In the genomic region with DNA sequence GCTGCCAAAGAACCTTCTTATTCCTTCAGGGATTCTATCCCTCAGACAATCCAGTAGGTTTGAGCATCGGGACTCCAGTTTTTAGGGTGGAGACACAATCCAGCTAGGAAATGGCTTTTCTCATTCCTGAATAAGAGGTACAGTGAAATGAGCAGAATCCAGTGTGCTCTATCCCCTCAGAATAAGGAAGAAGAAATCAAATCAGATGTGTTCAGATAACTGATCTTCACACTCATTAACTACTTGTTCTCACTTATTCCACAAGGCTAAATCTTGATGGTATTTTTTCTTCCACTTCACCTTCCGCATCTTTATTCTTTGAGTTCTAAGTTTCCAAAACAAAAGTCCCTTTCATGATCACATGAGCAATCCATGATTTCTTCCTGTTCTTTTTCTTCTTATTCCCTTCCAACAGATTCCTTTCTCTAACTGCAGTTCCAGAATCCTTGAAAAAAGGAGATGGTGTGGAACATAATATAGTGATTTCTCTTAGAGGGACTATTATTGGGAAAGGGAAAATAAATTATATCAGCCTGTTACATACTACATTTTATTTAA, we compare ENCODE assay signal across 8 cellular contexts. TPM values are rescaled to one million over a fixed set of nuclear protein-coding genes. Genes with fewer than 3 reads are reported as not detected.
DNase-seq lines count a peak whose midpoint lies in the region; ATAC-seq and TF ChIP-seq lines count a peak whose summit lies in the region.

No MANE protein-coding gene starts in this region.

- H3K9ac ChIP-seq in neural progenitor cell: peak overlapping the region; percentile 24

- no peaks in the 10 kb centered on the region for H3K9me3 Mint-ChIP-seq in CD4-positive, CD25-positive, alpha-beta regulatory T cell
- H3K9me3 Mint-ChIP-seq in neural progenitor cell: no peaks in the 10 kb centered on the region

- no peak for ATAC-seq in CD4-positive, CD25-positive, alpha-beta regulatory T cell (ENCODE audit: low read depth in 2 of 2)
- no peak for ATAC-seq in GM21367 (IDR thresholded peaks at IDR 0.05; ENCODE audit: unreplicated experiment)
- no peak for ATAC-seq in HG03039 (IDR thresholded peaks at IDR 0.05; ENCODE audit: unreplicated experiment)

- H3K4me3 Mint-ChIP-seq in CD4-positive, CD25-positive, alpha-beta regulatory T cell: peak overlapping the region in 2 of 4 donors; percentile 47 to 56
- H3K4me3 Mint-ChIP-seq in neural progenitor cell: peak overlapping the region; percentile 25

- H3K4me2 ChIP-seq in neural progenitor cell: no peak overlapping the region

- peaks cover 14% of the 10 kb centered on the region for H3K79me2 ChIP-seq in neural progenitor cell (ENCODE audit: low read depth)

- H3K4me1 ChIP-seq in CD4-positive, CD25-positive, alpha-beta regulatory T cell (ENCODE audit: control insufficient read depth, insufficient read depth, low read length, poor library complexity, severe bottlenecking): peaks cover 33% of the 10 kb centered on the region
- peaks cover 5% of the 10 kb centered on the region for H3K4me1 ChIP-seq in neural progenitor cell

- no peaks in the 10 kb centered on the region for H4K20me1 ChIP-seq in neural progenitor cell (ENCODE audit: low read depth)

- no peak for TF ChIP-seq CTCF in NB4 (IDR thresholded peaks at IDR 0.05; ENCODE audit: low read depth, low read length)
- TF ChIP-seq CTCF in neural progenitor cell (IDR thresholded peaks at IDR 0.05): no peak

- H3K27ac Mint-ChIP-seq in CD4-positive, CD25-positive, alpha-beta regulatory T cell: peak overlapping the region in 2 of 3 donors; percentile 94 to 96
- H3K27ac Mint-ChIP-seq in neural progenitor cell: no peak overlapping the region

- no peaks in the 10 kb centered on the region for H3K27me3 ChIP-seq in CD4-positive, CD25-positive, alpha-beta regulatory T cell (ENCODE audit: control insufficient read depth, insufficient read depth, low read length)
- peaks cover 32% of the 10 kb centered on the region for H3K27me3 ChIP-seq in neural progenitor cell

- H3K36me3 ChIP-seq in CD4-positive, CD25-positive, alpha-beta regulatory T cell (ENCODE audit: control insufficient read depth, insufficient read depth, low read length): no peaks in the 10 kb centered on the region
- H3K36me3 ChIP-seq in neural progenitor cell: no peaks in the 10 kb centered on the region

- no peak for TF ChIP-seq POLR2A in NB4 (IDR thresholded peaks at IDR 0.05; ENCODE audit: extremely low read depth, insufficient read length)

- peaks cover 6 to 40% (median 17%) of the 10 kb centered on the region in 4 donors for H3K4me1 Mint-ChIP-seq in CD4-positive, CD25-positive, alpha-beta regulatory T cell
- H3K4me1 Mint-ChIP-seq in neural progenitor cell: peaks cover 33% of the 10 kb centered on the region

- no peak overlapping the region for H2AFZ ChIP-seq in neural progenitor cell (replicated peaks)

- peaks cover 3% of the 10 kb centered on the region for H3K36me3 Mint-ChIP-seq in CD4-positive, CD25-positive, alpha-beta regulatory T cell
- H3K36me3 Mint-ChIP-seq in neural progenitor cell: no peaks in the 10 kb centered on the region

- H3K27me3 Mint-ChIP-seq in CD4-positive, CD25-positive, alpha-beta regulatory T cell: peaks cover 9% of the 10 kb centered on the region
- peaks cover 3% of the 10 kb centered on the region for H3K27me3 Mint-ChIP-seq in neural progenitor cell (ENCODE audit: insufficient read depth, low read depth)

- no peak for DNase-seq in CD4-positive, CD25-positive, alpha-beta regulatory T cell
- DNase-seq in NB4 (ENCODE audit: low read depth) (no peak), dermis blood vessel endothelial cell (peak; percentile 17), neural progenitor cell (ENCODE audit: low spot score) (no peak), RKO (ENCODE audit: low spot score) (no peak), AML-193 (lab: John Stamatoyannopoulos, UW) (no peak)

- H3K27ac ChIP-seq in CD4-positive, CD25-positive, alpha-beta regulatory T cell (ENCODE audit: insufficient read depth, low read length, poor library complexity, severe bottlenecking): peak overlapping the region; percentile 88
- H3K27ac ChIP-seq in neural progenitor cell: no peak overlapping the region

- H3F3A ChIP-seq in neural progenitor cell (ENCODE audit: low read depth): peaks cover 22% of the 10 kb centered on the region

- H3K4me3 ChIP-seq in CD4-positive, CD25-positive, alpha-beta regulatory T cell (ENCODE audit: low read depth, low read length): no peak overlapping the region
- H3K4me3 ChIP-seq in NB4 (ENCODE audit: low read depth, low read length) (peak overlapping the region; percentile 70), neural progenitor cell (no peak overlapping the region)

- no peaks in the 10 kb centered on the region for H3K9me3 ChIP-seq in CD4-positive, CD25-positive, alpha-beta regulatory T cell (ENCODE audit: control insufficient read depth in 2 of 2, low read length in 2 of 2)
- no peaks in the 10 kb centered on the region for H3K9me3 ChIP-seq in neural progenitor cell (ENCODE audit: low read depth)

RNA-seq across cellular contexts. Expression of a gene that starts 1.7 kb away (rescaled TPM):
- total RNA-seq in CD4-positive, CD25-positive, alpha-beta regulatory T cell: 29.7 TPM
- polyA plus RNA-seq in CD4-positive, CD25-positive, alpha-beta regulatory T cell: 10 to 100 TPM; 14.4 to 34.1 (median 18.7) TPM
- total RNA-seq in dermis blood vessel endothelial cell: 35.9 and 41.0 TPM in 2 replicates
- total RNA-seq in neural progenitor cell (ENCODE audit: low replicate concordance): 6.3 TPM in 2 replicates

RNA-seq across cellular contexts. Expression of a gene that starts 4.0 kb away (rescaled TPM):
- total RNA-seq in CD4-positive, CD25-positive, alpha-beta regulatory T cell: 105 TPM
- polyA plus RNA-seq in CD4-positive, CD25-positive, alpha-beta regulatory T cell: 10 to 100 TPM; 22.3 to 35.3 (median 26.3) TPM
- total RNA-seq in dermis blood vessel endothelial cell (31.8 and 34.3 TPM in 2 replicates), neural progenitor cell (ENCODE audit: low replicate concordance) (31.4 and 41.8 TPM in 2 replicates)

RNA-seq across cellular contexts. Expression of a gene that starts 50.1 kb away (rescaled TPM):
- 55.8 TPM for total RNA-seq in CD4-positive, CD25-positive, alpha-beta regulatory T cell
- polyA plus RNA-seq in CD4-positive, CD25-positive, alpha-beta regulatory T cell: 10 to 100 TPM; 25.0 to 32.1 (median 29.0) TPM
- 59.4 and 60.6 TPM in 2 replicates for total RNA-seq in dermis blood vessel endothelial cell
- total RNA-seq in neural progenitor cell (ENCODE audit: low replicate concordance): 41.5 and 51.3 TPM in 2 replicates
